ENCODE assay signal across 10 cellular contexts in the genomic region with DNA sequence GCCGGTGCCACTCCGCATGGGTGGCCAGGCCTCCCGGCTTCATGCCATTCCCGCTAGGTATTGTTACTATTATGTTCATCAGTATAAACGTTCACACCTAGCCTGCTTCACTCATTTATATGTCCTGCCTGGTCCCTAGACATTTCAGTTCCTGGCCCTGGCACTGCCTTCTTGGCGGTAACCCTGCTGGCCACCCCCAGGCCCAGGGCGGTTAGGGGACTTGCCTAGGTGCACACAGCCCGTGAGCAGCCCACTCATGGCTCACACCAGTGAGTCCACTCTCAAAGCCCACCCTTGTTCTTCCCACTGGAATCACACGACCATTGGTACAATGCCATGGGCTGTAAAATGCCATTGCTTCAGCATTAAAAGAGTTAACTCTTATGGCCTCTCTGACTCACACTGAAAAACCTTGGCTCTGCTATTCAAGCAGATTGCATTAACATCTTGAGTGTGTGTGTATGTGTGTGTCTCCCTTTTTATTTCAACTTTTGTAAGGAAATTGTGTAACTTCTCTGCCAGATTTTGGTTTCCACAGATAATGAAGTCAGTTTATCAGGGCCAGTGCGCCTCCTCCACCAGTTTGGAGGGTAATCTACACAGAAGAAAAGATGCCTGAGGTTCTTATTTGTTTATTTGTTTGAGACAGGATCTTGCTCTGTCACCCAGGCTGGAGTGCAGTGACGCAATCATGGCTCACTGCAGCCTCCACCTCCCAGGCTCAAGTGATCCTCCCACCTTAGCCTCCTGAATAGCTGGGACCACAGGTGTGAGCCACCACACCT.
DNase-seq lines count a peak whose midpoint lies in the region; ATAC-seq and TF ChIP-seq lines count a peak whose summit lies in the region.
"Had no signal": no experiment of that assay in that cellular context is flagged by ENCODE, and none has a peak within 500 bp of the region (broad histone marks: within the 10 kb centered on the region; RNA-seq: fewer than 3 reads in every experiment).

No MANE protein-coding gene starts in this region.

- H3K4me3 Mint-ChIP-seq in CD14-positive monocyte = no peak overlapping the region
- no peak overlapping the region for H3K4me3 Mint-ChIP-seq in naive thymus-derived CD4-positive, alpha-beta T cell

- intact Hi-C loops in CD14-positive monocyte (cut with micrococcal nuclease) = loop anchor here (5.0 kb wide), 2 partner anchors 40 to 70 kb away; no protein-coding TSS in a partner anchor
- intact Hi-C loops in naive thymus-derived CD4-positive, alpha-beta T cell (cut with micrococcal nuclease) = no loop called here

- H3K4me1 Mint-ChIP-seq in CD14-positive monocyte = peaks cover 64% of the 10 kb centered on the region
- peaks cover 0 to 3% (median 0%) of the 10 kb centered on the region in 7 donors for H3K4me1 Mint-ChIP-seq in naive thymus-derived CD4-positive, alpha-beta T cell

- no peaks in the 10 kb centered on the region for H3K36me3 ChIP-seq in naive thymus-derived CD4-positive, alpha-beta T cell (ENCODE audit: control insufficient read depth in 2 of 3, insufficient read depth in 3 of 3, low read length in 3 of 3)

- TF ChIP-seq CTCF in CD14-positive monocyte (IDR thresholded peaks at IDR 0.05) = no peak

- no peaks in the 10 kb centered on the region for H3K27me3 ChIP-seq in naive thymus-derived CD4-positive, alpha-beta T cell (ENCODE audit: control insufficient read depth in 2 of 2, insufficient read depth in 2 of 2, low read length in 2 of 2)

- H3K36me3 Mint-ChIP-seq in CD14-positive monocyte = peaks cover 26 to 47% of the 10 kb centered on the region in 2 donors
- no peaks in the 10 kb centered on the region for H3K36me3 Mint-ChIP-seq in naive thymus-derived CD4-positive, alpha-beta T cell

- H3K9me3 Mint-ChIP-seq in CD14-positive monocyte = no peaks in the 10 kb centered on the region
- peaks cover 0 to 3% (median 0%) of the 10 kb centered on the region in 11 donors for H3K9me3 Mint-ChIP-seq in naive thymus-derived CD4-positive, alpha-beta T cell

- no peak overlapping the region for H3K27ac ChIP-seq in naive thymus-derived CD4-positive, alpha-beta T cell (ENCODE audit: low read depth, low read length)

- H3K27ac Mint-ChIP-seq in CD14-positive monocyte = peak overlapping the region; percentile 89 to 96 (median 92)
- H3K27ac Mint-ChIP-seq in naive thymus-derived CD4-positive, alpha-beta T cell = no peak overlapping the region

- POLR2A ChIA-PET in naive thymus-derived CD4-positive, alpha-beta T cell (lab: Charles Lee) = no interaction called here

- CTCF ChIA-PET in naive thymus-derived CD4-positive, alpha-beta T cell (lab: Charles Lee) = no interaction called here

- DNase-seq in CD14-positive monocyte (ENCODE audit: low spot score) (peak; percentile 70), NCI-H460 (ENCODE audit: extremely low read depth, low read depth) (peak; percentile 84), dermis blood vessel endothelial cell (peak; percentile 17), globus pallidus (ENCODE audit: low spot score) (no peak)
- DNase-seq in naive thymus-derived CD4-positive, alpha-beta T cell = no peak
- no peak for DNase-seq in stimulated activated CD4-positive, alpha-beta T cell treated with anti-CD3 and anti-CD28 coated beads, Interleukin-4, amount 100 ng/mL, for 4 hours
- DNase-seq: activated effector memory CD4-positive, alpha-beta T cell treated with Interleukin-2 at 50 U/mL for 16 hours; hypothalamus had no signal

- H3K27me3 Mint-ChIP-seq in CD14-positive monocyte (ENCODE audit: low read depth in 3 of 3) = peaks cover 0 to 3% (median 0%) of the 10 kb centered on the region in 3 donors
- peaks cover 12 to 31% (median 14%) of the 10 kb centered on the region in 5 donors for H3K27me3 Mint-ChIP-seq in naive thymus-derived CD4-positive, alpha-beta T cell

- ATAC-seq in naive thymus-derived CD4-positive, alpha-beta T cell = peak; percentile 73
- ATAC-seq in GM18517 (IDR thresholded peaks at IDR 0.05; ENCODE audit: unreplicated experiment) = no peak
- ATAC-seq in GM19035 (IDR thresholded peaks at IDR 0.05; ENCODE audit: unreplicated experiment) = no peak

- no peaks in the 10 kb centered on the region for H3K4me1 ChIP-seq in naive thymus-derived CD4-positive, alpha-beta T cell (ENCODE audit: control insufficient read depth in 2 of 2, insufficient read depth in 2 of 2, low read length in 2 of 2)

- no peak overlapping the region for H3K4me3 ChIP-seq in naive thymus-derived CD4-positive, alpha-beta T cell (ENCODE audit: low read length)

- H3K9me3 ChIP-seq in naive thymus-derived CD4-positive, alpha-beta T cell (ENCODE audit: control insufficient read depth in 2 of 3, low read length in 3 of 3) = no peaks in the 10 kb centered on the region

Comparison
In these comparisons a context has a peak if more than half of its experiments do, and no peak if none do; other contexts are left out.
1. DNase-seq: peak in CD14-positive monocyte (single experiment), NCI-H460 (single experiment) and dermis blood vessel endothelial cell (single experiment); none in naive thymus-derived CD4-positive, alpha-beta T cell (0 of 9), stimulated activated CD4-positive, alpha-beta T cell treated with anti-CD3 and anti-CD28 coated beads, Interleukin-4, amount 100 ng/mL, for 4 hours (0 of 2) and globus pallidus (single experiment).
2. H3K27ac Mint-ChIP-seq: peak in CD14-positive monocyte (7 of 7); none in naive thymus-derived CD4-positive, alpha-beta T cell (0 of 9).
3. intact Hi-C loops: an anchor here in CD14-positive monocyte (5.0 kb wide); none called in naive thymus-derived CD4-positive, alpha-beta T cell.